ENCODE assay signal across 17 cellular contexts in the genomic region with DNA sequence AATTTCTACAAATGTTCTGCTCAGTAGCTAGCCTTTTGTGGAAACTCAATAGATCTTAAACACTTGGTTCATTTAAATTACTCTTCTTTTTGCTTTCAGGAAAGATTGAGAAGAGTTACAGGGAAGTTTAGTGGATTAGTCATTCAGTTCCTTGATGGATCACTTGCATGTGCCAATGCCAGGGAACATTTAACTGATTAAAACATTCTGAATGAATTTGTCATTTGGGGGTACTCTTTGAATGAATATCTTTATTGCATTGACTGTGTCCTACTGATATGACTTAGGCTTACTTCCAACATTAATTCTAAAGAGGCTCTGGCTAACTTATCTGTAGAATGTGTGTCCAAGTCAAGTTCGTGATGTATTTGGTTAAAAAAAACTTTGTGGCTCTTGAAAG.
A peak's percentile ranks its signal among the peaks of the same experiment; 100 is the strongest.
DNase-seq lines count a peak whose midpoint lies in the region; FAIRE-seq and TF ChIP-seq lines count a peak whose summit lies in the region.
"Had no signal": no experiment of that assay in that cellular context is flagged by ENCODE, and none has a peak within 500 bp of the region (broad histone marks: within the 10 kb centered on the region; RNA-seq: fewer than 3 reads in every experiment).

No MANE protein-coding gene starts in this region.

- H3K27me3 Mint-ChIP-seq in activated CD4-positive, alpha-beta memory T cell treated with anti-CD3 and anti-CD28 coated beads for 36 hours, result no peaks in the 10 kb centered on the region
- no peaks in the 10 kb centered on the region for H3K27me3 Mint-ChIP-seq in activated CD4-positive, alpha-beta memory T cell treated with anti-CD3 and anti-CD28 coated beads, Interleukin-2, amount 10 ng/mL, durations not matched to agents 7 days and 5 days
- H3K27me3 Mint-ChIP-seq in nephron (ENCODE audit: low read depth), result no peaks in the 10 kb centered on the region

- no peaks in the 10 kb centered on the region for H3K9me3 ChIP-seq in HAP-1
- H3K9me3 ChIP-seq in thyroid gland, result no peaks in the 10 kb centered on the region
- H3K9me3 ChIP-seq: A549, adrenal gland had no signal

- CTCF ChIA-PET in activated CD4-positive, alpha-beta memory T cell treated with anti-CD3 and anti-CD28 coated beads for 36 hours (lab: Charles Lee), result interaction anchor here (0.6 to 0.9 kb wide), 2 partner anchors 112 to 166 kb away, joined by 3 read pairs; no protein-coding TSS in a partner anchor
- CTCF ChIA-PET in activated CD4-positive, alpha-beta memory T cell treated with anti-CD3 and anti-CD28 coated beads, Interleukin-2, amount 10 ng/mL, durations not matched to agents 7 days and 5 days (lab: Charles Lee), result no interaction called here

- H3K4me3 ChIP-seq in bronchial epithelial cell (ENCODE audit: low read depth, low read length) (no peak overlapping the region), HAP-1 (no peak overlapping the region), thyroid gland (replicated peaks in 1 of 3) (no peak overlapping the region)
- H3K4me3 ChIP-seq: A549 had no signal

- POLR2A ChIA-PET in activated CD4-positive, alpha-beta memory T cell treated with anti-CD3 and anti-CD28 coated beads for 36 hours (lab: Charles Lee), result no interaction called here
- POLR2A ChIA-PET in activated CD4-positive, alpha-beta memory T cell treated with anti-CD3 and anti-CD28 coated beads, Interleukin-2, amount 10 ng/mL, durations not matched to agents 7 days and 5 days (lab: Charles Lee), result interaction anchor here (1.1 kb wide), 1 partner anchor 299 kb away, joined by 4 read pairs; a partner anchor contains a TSS

- no peak for TF ChIP-seq POLR2A in thyroid gland (IDR thresholded peaks at IDR 0.05)

- H3K27me3 ChIP-seq in bronchial epithelial cell (ENCODE audit: control insufficient read depth, insufficient read depth, low read length) (no peaks in the 10 kb centered on the region), HAP-1 (ENCODE audit: low read depth) (no peaks in the 10 kb centered on the region), thyroid gland (no peaks in the 10 kb centered on the region)
- H3K27me3 ChIP-seq: adrenal gland had no signal

- H3K4me3 Mint-ChIP-seq in activated CD4-positive, alpha-beta memory T cell treated with anti-CD3 and anti-CD28 coated beads for 36 hours, result no peak overlapping the region
- H3K4me3 Mint-ChIP-seq in activated CD4-positive, alpha-beta memory T cell treated with anti-CD3 and anti-CD28 coated beads, Interleukin-2, amount 10 ng/mL, durations not matched to agents 7 days and 5 days, result no peak overlapping the region
- H3K4me3 Mint-ChIP-seq in nephron, result no peak overlapping the region
- H3K4me3 Mint-ChIP-seq: endodermal cell, natural killer cell had no signal

- intact Hi-C loops in activated CD4-positive, alpha-beta memory T cell treated with anti-CD3 and anti-CD28 coated beads for 36 hours (cut with micrococcal nuclease), result loop anchor here (1.0 to 2.0 kb wide), 2 partner anchors 17 to 115 kb away; no protein-coding TSS in a partner anchor
- intact Hi-C loops in thyroid gland (cut with DNase I), result no loop called here

- TF ChIP-seq CTCF in bronchial epithelial cell (IDR thresholded peaks at IDR 0.05; ENCODE audit: insufficient read depth, low read length, severe bottlenecking), result no peak
- no peak for TF ChIP-seq CTCF in nephron (IDR thresholded peaks at IDR 0.05; ENCODE audit: unreplicated experiment in 3 of 3)
- no peak for TF ChIP-seq CTCF in thyroid gland (IDR thresholded peaks at IDR 0.05)

- H3K36me3 Mint-ChIP-seq in activated CD4-positive, alpha-beta memory T cell treated with anti-CD3 and anti-CD28 coated beads for 36 hours, result peaks cover 7% of the 10 kb centered on the region
- no peaks in the 10 kb centered on the region for H3K36me3 Mint-ChIP-seq in activated CD4-positive, alpha-beta memory T cell treated with anti-CD3 and anti-CD28 coated beads, Interleukin-2, amount 10 ng/mL, durations not matched to agents 7 days and 5 days (ENCODE audit: low read depth)
- H3K36me3 Mint-ChIP-seq in nephron (ENCODE audit: low read depth), result no peaks in the 10 kb centered on the region
- H3K36me3 Mint-ChIP-seq: natural killer cell had no signal

- peak overlapping the region; percentile 54 for H3K27ac Mint-ChIP-seq in activated CD4-positive, alpha-beta memory T cell treated with anti-CD3 and anti-CD28 coated beads for 36 hours
- H3K27ac Mint-ChIP-seq in activated CD4-positive, alpha-beta memory T cell treated with anti-CD3 and anti-CD28 coated beads, Interleukin-2, amount 10 ng/mL, durations not matched to agents 7 days and 5 days, result no peak overlapping the region
- peak overlapping the region; percentile 18 to 73 (median 39) for H3K27ac Mint-ChIP-seq in nephron
- H3K27ac Mint-ChIP-seq: endodermal cell, natural killer cell had no signal

- H3K9me3 Mint-ChIP-seq in activated CD4-positive, alpha-beta memory T cell treated with anti-CD3 and anti-CD28 coated beads for 36 hours, result no peaks in the 10 kb centered on the region
- H3K9me3 Mint-ChIP-seq in activated CD4-positive, alpha-beta memory T cell treated with anti-CD3 and anti-CD28 coated beads, Interleukin-2, amount 10 ng/mL, durations not matched to agents 7 days and 5 days, result no peaks in the 10 kb centered on the region
- H3K9me3 Mint-ChIP-seq in nephron, result no peaks in the 10 kb centered on the region
- H3K9me3 Mint-ChIP-seq: endodermal cell had no signal

- H3K36me3 ChIP-seq in bronchial epithelial cell (ENCODE audit: control insufficient read depth, insufficient read depth, low read length), result no peaks in the 10 kb centered on the region
- H3K36me3 ChIP-seq in HAP-1 (replicated peaks), result no peaks in the 10 kb centered on the region
- H3K36me3 ChIP-seq in thyroid gland, result no peaks in the 10 kb centered on the region
- H3K36me3 ChIP-seq: adrenal gland had no signal

- in situ Hi-C loops in HAP-1 (cut with MboI; ENCODE audit: low sequenced_read_pairs), result no loop called here

- 53 to 67% methylated on average over 1 of the region's 1 CpG for WGBS in thyroid gland, 2 donors

- peaks cover 57% of the 10 kb centered on the region for H3K4me1 Mint-ChIP-seq in activated CD4-positive, alpha-beta memory T cell treated with anti-CD3 and anti-CD28 coated beads for 36 hours (ENCODE audit: low read depth)
- peaks cover 34% of the 10 kb centered on the region for H3K4me1 Mint-ChIP-seq in activated CD4-positive, alpha-beta memory T cell treated with anti-CD3 and anti-CD28 coated beads, Interleukin-2, amount 10 ng/mL, durations not matched to agents 7 days and 5 days
- peaks cover 23% of the 10 kb centered on the region for H3K4me1 Mint-ChIP-seq in nephron
- H3K4me1 Mint-ChIP-seq: endodermal cell, natural killer cell had no signal

- DNase-seq in activated CD4-positive, alpha-beta memory T cell treated with anti-CD3 and anti-CD28 coated beads for 36 hours, result no peak
- no peak for DNase-seq in activated CD4-positive, alpha-beta memory T cell treated with anti-CD3 and anti-CD28 coated beads, Interleukin-2, amount 10 ng/mL, durations not matched to agents 7 days and 5 days
- DNase-seq in LHCN-M2 (ENCODE audit: low read depth) (peak; percentile 1), bronchial epithelial cell (ENCODE audit: low read depth) (peak; percentile 8), HAP-1 (ENCODE audit: low spot score in 2 of 2) (no peak), thyroid gland (no peak), pons (ENCODE audit: low spot score) (no peak)
- DNase-seq: activated CD4-positive, CD25-positive, alpha-beta regulatory T cell; activated CD8-positive, alpha-beta memory T cell treated with anti-CD3 and anti-CD28 coated beads, Interleukin-2, amount 50 U/mL, for 4 hours; adrenal gland; CD8-positive, alpha-beta memory T cell; endodermal cell; natural killer cell; NCI-H1930; NCI-H446 treated with DMSO at 0.1 percent for 48 hours had no signal

- FAIRE-seq in bronchial epithelial cell (lab: Jason Lieb, UNC), result no peak
- FAIRE-seq: A549 had no signal

- H3K4me1 ChIP-seq in HAP-1 (no peaks in the 10 kb centered on the region), thyroid gland (no peaks in the 10 kb centered on the region)
- H3K4me1 ChIP-seq: A549 had no signal

- no peak overlapping the region for H3K27ac ChIP-seq in thyroid gland
- H3K27ac ChIP-seq: A549, adrenal gland had no signal

Comparison
In these comparisons a context has a peak if more than half of its experiments do, and no peak if none do; other contexts are left out.
1. DNase-seq: peak in LHCN-M2 (single experiment) and bronchial epithelial cell (single experiment); none in activated CD4-positive, alpha-beta memory T cell treated with anti-CD3 and anti-CD28 coated beads for 36 hours (single experiment), activated CD4-positive, alpha-beta memory T cell treated with anti-CD3 and anti-CD28 coated beads, Interleukin-2, amount 10 ng/mL, durations not matched to agents 7 days and 5 days (single experiment), HAP-1 (0 of 2), thyroid gland (0 of 2) and pons (single experiment).